Comparison of ENCODE assay signal across 20 cellular contexts in the genomic region with DNA sequence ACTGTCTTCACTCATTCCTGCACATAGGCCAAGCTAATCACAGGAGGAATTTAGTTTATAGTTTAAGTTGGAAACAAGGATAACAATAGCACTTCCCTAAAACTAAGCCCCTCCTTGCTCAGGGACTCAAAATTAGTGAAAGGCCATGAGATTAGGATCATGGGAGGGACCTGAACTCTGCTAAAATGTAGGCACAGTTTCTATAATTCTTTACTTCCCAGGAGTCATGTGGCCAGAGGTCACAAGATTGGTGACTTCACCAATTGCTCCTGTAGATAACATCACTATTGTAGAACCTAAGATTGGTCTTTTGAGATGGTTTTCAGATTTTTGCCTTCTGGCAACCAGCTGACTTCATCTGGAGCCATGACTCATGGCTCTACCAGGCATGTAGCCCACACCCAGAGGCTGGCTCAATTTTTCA. TPM values are rescaled to one million over a fixed set of nuclear protein-coding genes. Genes with fewer than 3 reads are reported as not detected.
A peak's percentile ranks its signal among the peaks of the same experiment; 100 is the strongest.
DNase-seq lines count a peak whose midpoint lies in the region; ATAC-seq and TF ChIP-seq lines count a peak whose summit lies in the region.
"Had no signal": no experiment of that assay in that cellular context is flagged by ENCODE, and none has a peak within 500 bp of the region (broad histone marks: within the 10 kb centered on the region; RNA-seq: fewer than 3 reads in every experiment).

No MANE protein-coding gene starts in this region.

- H3K9me3 ChIP-seq in PC-3 (ENCODE audit: low read length): no peaks in the 10 kb centered on the region
- H3K9me3 ChIP-seq in fibroblast of lung (ENCODE audit: control insufficient read depth, insufficient read depth, low read depth, low read length): no peaks in the 10 kb centered on the region
- H3K9me3 ChIP-seq: breast epithelium, thoracic aorta had no signal

- intact Hi-C loops in PC-3 (cut with micrococcal nuclease): no loop called here

- in situ Hi-C loops in KBM-7 (cut with MboI; ENCODE audit: low pct_unique_long_range_greater_than_20kb, low sequenced_read_pairs): no loop called here

- DNase-seq in ELR (ENCODE audit: low read depth) (peak; percentile 71), PC-3 (peak; percentile 22), fibroblast of lung (ENCODE audit: low read depth in 2 of 2) (peak in 1 of 2 donors; percentile 29), retinal pigment epithelial cell (ENCODE audit: low read depth) (peak; percentile 35), KBM-7 (no peak), RPMI8226 (no peak)
- DNase-seq: activated CD8-positive, alpha-beta memory T cell treated with anti-CD3 and anti-CD28 coated beads, Interleukin-2, amount 50 U/mL, for 48 hours; activated naive CD4-positive, alpha-beta T cell treated with anti-CD3 and anti-CD28 coated beads for 36 hours; DMS53; heart right ventricle; kidney; NCI-H2227 treated with DMSO at 0.1 percent for 48 hours; SIG-M5 had no signal

- H4K20me1 ChIP-seq in PC-3 (ENCODE audit: low read length) (no peaks in the 10 kb centered on the region), fibroblast of lung (ENCODE audit: control insufficient read depth, extremely low read depth, insufficient read depth, low read length) (no peaks in the 10 kb centered on the region)

- CTCF ChIA-PET in PC-3 (lab: Charles Lee): no interaction called here

- H3K9ac ChIP-seq in PC-3 (ENCODE audit: low read length) (no peak overlapping the region), fibroblast of lung (ENCODE audit: insufficient read depth, low read length) (no peak overlapping the region)

- no peak overlapping the region for H3K27ac ChIP-seq in PC-3 (ENCODE audit: low read length)
- no peak overlapping the region for H3K27ac ChIP-seq in fibroblast of lung (ENCODE audit: insufficient read depth, low read length)
- H3K27ac ChIP-seq: breast epithelium, heart right ventricle, thoracic aorta had no signal

- H3K4me3 ChIP-seq in PC-3 (ENCODE audit: low read length) (no peak overlapping the region), fibroblast of lung (replicated peaks in 1 of 4; ENCODE audit: control extremely low read depth in 1 of 4, insufficient read depth in 1 of 4, low read depth in 3 of 4, low read length in 4 of 4) (no peak overlapping the region), retinal pigment epithelial cell (ENCODE audit: low read length) (no peak overlapping the region)
- H3K4me3 ChIP-seq: breast epithelium, heart right ventricle, thoracic aorta had no signal

- POLR2A ChIA-PET in PC-3 (lab: Charles Lee; ENCODE audit: unreplicated experiment): no interaction called here

- TF ChIP-seq CTCF in PC-3 (conservative IDR thresholded peaks at IDR 0.05; ENCODE audit: low read depth, low read length) (no peak), fibroblast of lung (conservative IDR thresholded peaks at IDR 0.05 in 1 of 2, IDR thresholded peaks at IDR 0.05 in 1 of 2; ENCODE audit: low read depth in 1 of 2, low read length in 2 of 2) (no peak), retinal pigment epithelial cell (conservative IDR thresholded peaks at IDR 0.05; ENCODE audit: low read depth, low read length) (no peak)

- H3K9me2 ChIP-seq in PC-3 (replicated peaks; ENCODE audit: low read length): no peaks in the 10 kb centered on the region

- no peaks in the 10 kb centered on the region for H3K79me2 ChIP-seq in PC-3 (ENCODE audit: low read length)
- no peaks in the 10 kb centered on the region for H3K79me2 ChIP-seq in fibroblast of lung (ENCODE audit: control insufficient read depth, insufficient read depth, low read length)

- H3K4me2 ChIP-seq in PC-3 (ENCODE audit: low read length) (no peak overlapping the region), fibroblast of lung (ENCODE audit: extremely low read depth, insufficient read depth, low read length) (no peak overlapping the region)

- H2AFZ ChIP-seq in PC-3 (ENCODE audit: low read length): no peak overlapping the region
- H2AFZ ChIP-seq in fibroblast of lung (ENCODE audit: low read length): peak overlapping the region; percentile 60

- H3F3A ChIP-seq in PC-3 (ENCODE audit: low read length, unreplicated experiment): no peaks in the 10 kb centered on the region

- peaks cover 7% of the 10 kb centered on the region; the same call in 1 of the 2 replicates for H3K4me1 ChIP-seq in PC-3 (ENCODE audit: insufficient read depth, low read length)
- H3K4me1 ChIP-seq in fibroblast of lung (ENCODE audit: control insufficient read depth, extremely low read depth, insufficient read depth, low read length): no peaks in the 10 kb centered on the region
- H3K4me1 ChIP-seq: breast epithelium had no signal

- no peaks in the 10 kb centered on the region for H3K27me3 ChIP-seq in PC-3 (ENCODE audit: low read length)
- no peaks in the 10 kb centered on the region for H3K27me3 ChIP-seq in fibroblast of lung (ENCODE audit: control insufficient read depth, insufficient read depth, low read length)
- H3K27me3 ChIP-seq: breast epithelium, heart right ventricle had no signal

- ATAC-seq in PC-3: peak; percentile 46
- ATAC-seq in HG02938 (IDR thresholded peaks at IDR 0.05; ENCODE audit: unreplicated experiment): no peak

- H3K36me3 ChIP-seq in PC-3 (ENCODE audit: low read depth, low read length) (no peaks in the 10 kb centered on the region), fibroblast of lung (ENCODE audit: control insufficient read depth, insufficient read depth, low read length) (no peaks in the 10 kb centered on the region)
- H3K36me3 ChIP-seq: breast epithelium, heart right ventricle, thoracic aorta had no signal

- BruUV-seq in PC-3 (replicated peaks; lab: Mats Ljungman, UMichigan): no TSS peak

RNA-seq across cellular contexts. Expression of a gene that starts 14.8 kb away (rescaled TPM):
- total RNA-seq in PC-3 (2014; rRNA removed) (71.9 and 77.7 TPM in 2 replicates), fibroblast of lung (9.0 and 11.7 TPM in 2 replicates)
- polyA plus RNA-seq in fibroblast of lung: 9.4 and 11.7 TPM in 2 replicates
- polyA plus RNA-seq in fibroblast of lung (2012): 14.5 and 17.2 TPM in 2 replicates
- 6.5 and 10.6 TPM in 2 replicates for polyA minus RNA-seq in fibroblast of lung (ENCODE audit: low replicate concordance)

RNA-seq across cellular contexts. Expression of a gene that starts 38.9 kb away (rescaled TPM):
- 0.15 TPM in 1 of 2 replicates, not detected in the other for total RNA-seq in PC-3 (2014; rRNA removed)
- not detected in 2 replicates for total RNA-seq in fibroblast of lung
- not detected in 2 replicates for polyA plus RNA-seq in fibroblast of lung
- polyA plus RNA-seq in fibroblast of lung (2012): not detected in 2 replicates
- not detected in 2 replicates for polyA minus RNA-seq in fibroblast of lung (ENCODE audit: low replicate concordance)
- total RNA-seq: breast epithelium, epithelial cell of proximal tubule, HT-29, thoracic aorta had no signal
- polyA plus RNA-seq: CD14-positive monocyte, heart right ventricle had no signal

RNA-seq across cellular contexts. Expression of a gene that starts 45.3 kb away (rescaled TPM):
- total RNA-seq in PC-3 (2014; rRNA removed) (not detected in 2 replicates), fibroblast of lung (not detected in 2 replicates)
- polyA plus RNA-seq in fibroblast of lung: not detected in 2 replicates
- not detected in 2 replicates for polyA plus RNA-seq in fibroblast of lung (2012)
- polyA minus RNA-seq in fibroblast of lung (ENCODE audit: low replicate concordance): not detected in 2 replicates
- total RNA-seq: activated naive CD4-positive, alpha-beta T cell treated with anti-CD3 and anti-CD28 coated beads for 36 hours; breast epithelium; dermis microvascular lymphatic vessel endothelial cell; epithelial cell of proximal tubule; heart right ventricle; HT-29; thoracic aorta had no signal
- polyA plus RNA-seq: CD14-positive monocyte, heart right ventricle had no signal

Comparison
In these comparisons a context has a peak if more than half of its experiments do, and no peak if none do; other contexts are left out.
1. DNase-seq: peak in ELR (single experiment), PC-3 (single experiment) and retinal pigment epithelial cell (single experiment); none in KBM-7 (single experiment) and RPMI8226 (single experiment).